1 cellular context compared by ENCODE assay signal in the genomic region with DNA sequence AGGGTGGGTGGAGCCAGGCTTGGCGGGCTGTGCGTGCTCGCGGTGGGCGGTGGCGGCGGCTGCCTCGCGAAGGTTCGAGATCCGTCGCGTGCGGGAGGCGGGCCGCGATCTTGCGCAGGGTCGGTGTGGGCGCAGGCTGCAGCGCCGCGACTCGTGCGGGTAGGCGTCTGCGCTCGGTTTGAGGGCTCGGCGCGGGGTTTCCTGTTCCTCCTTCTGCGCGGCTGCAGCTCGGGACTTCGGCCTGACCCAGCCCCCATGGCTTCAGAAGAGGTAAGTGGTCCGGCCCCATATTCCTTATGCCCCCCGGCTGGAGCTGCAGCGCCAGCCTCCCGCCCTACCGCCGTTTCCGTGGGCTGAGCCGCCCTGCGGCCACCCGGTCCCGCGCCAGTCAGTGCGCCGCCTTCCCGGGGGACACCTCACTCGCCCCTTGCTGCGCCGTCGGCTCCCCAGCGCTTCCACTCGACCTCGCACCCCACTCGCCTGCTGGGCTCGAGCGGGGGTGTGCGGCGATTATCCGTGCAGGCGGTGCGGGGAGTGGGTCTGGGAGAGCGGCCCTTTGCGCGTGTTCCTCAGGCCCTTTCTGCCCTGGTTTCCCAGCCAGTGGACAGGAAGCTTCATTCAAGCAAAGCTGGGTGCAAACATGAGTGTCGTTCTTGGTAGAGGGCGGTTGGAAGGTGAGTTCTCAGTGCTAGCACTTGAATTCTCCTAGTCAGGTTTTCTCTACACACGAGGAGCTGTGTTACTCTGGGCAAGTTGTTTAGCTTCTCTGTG.
A peak's percentile ranks its signal among the peaks of the same experiment; 100 is the strongest.
TF ChIP-seq lines count a peak whose summit lies in the region.

A gene with protein sequence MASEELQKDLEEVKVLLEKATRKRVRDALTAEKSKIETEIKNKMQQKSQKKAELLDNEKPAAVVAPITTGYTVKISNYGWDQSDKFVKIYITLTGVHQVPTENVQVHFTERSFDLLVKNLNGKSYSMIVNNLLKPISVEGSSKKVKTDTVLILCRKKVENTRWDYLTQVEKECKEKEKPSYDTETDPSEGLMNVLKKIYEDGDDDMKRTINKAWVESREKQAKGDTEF (plus strand): TSS at position 22 of the 771 bp plus-strand sequence. CDS start 234 bp downstream, at position 256.

TF ChIP-seq in K562, 482 proteins besides CTCF, POLR2A, EP300 and RAD21 (continued from another document and continues in another):
- TF ChIP-seq, protein P1, sequence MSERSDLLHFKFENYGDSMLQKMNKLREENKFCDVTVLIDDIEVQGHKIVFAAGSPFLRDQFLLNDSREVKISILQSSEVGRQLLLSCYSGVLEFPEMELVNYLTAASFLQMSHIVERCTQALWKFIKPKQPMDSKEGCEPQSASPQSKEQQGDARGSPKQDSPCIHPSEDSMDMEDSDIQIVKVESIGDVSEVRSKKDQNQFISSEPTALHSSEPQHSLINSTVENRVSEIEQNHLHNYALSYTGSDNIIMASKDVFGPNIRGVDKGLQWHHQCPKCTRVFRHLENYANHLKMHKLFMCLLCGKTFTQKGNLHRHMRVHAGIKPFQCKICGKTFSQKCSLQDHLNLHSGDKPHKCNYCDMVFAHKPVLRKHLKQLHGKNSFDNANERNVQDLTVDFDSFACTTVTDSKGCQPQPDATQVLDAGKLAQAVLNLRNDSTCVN (CRISPR knock-in tag; IDR thresholded peaks at IDR 0.05), result no peak
- TF ChIP-seq TSC22D4 (tag; IDR thresholded peaks at IDR 0.05), result no peak
- no peak; the same call in 1 of the 2 replicates for TF ChIP-seq MYC (IDR thresholded peaks at IDR 0.05; ENCODE audit: low read depth, low read length)
- TF ChIP-seq MYC (CRISPR knock-in tag; IDR thresholded peaks at IDR 0.05; ENCODE audit: borderline replicate concordance, low read depth), result peak; percentile 77; the same call in 1 of the 2 replicates
- TF ChIP-seq ZKSCAN1 (IDR thresholded peaks at IDR 0.05; ENCODE audit: low read depth, low read length), result no peak
- TF ChIP-seq, protein P2, sequence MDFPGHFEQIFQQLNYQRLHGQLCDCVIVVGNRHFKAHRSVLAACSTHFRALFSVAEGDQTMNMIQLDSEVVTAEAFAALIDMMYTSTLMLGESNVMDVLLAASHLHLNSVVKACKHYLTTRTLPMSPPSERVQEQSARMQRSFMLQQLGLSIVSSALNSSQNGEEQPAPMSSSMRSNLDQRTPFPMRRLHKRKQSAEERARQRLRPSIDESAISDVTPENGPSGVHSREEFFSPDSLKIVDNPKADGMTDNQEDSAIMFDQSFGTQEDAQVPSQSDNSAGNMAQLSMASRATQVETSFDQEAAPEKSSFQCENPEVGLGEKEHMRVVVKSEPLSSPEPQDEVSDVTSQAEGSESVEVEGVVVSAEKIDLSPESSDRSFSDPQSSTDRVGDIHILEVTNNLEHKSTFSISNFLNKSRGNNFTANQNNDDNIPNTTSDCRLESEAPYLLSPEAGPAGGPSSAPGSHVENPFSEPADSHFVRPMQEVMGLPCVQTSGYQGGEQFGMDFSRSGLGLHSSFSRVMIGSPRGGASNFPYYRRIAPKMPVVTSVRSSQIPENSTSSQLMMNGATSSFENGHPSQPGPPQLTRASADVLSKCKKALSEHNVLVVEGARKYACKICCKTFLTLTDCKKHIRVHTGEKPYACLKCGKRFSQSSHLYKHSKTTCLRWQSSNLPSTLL (IDR thresholded peaks at IDR 0.05), result no peak
- TF ChIP-seq NONO (IDR thresholded peaks at IDR 0.05; ENCODE audit: low read depth in 2 of 2, low read length in 1 of 2), result peak in 1 of 2 experiments; percentile 34; a peak in 1 of 4 replicates
- 0 out of 2 replicates have a peak, but pooled peaks have one; percentile 3 for TF ChIP-seq PHTF2 (CRISPR knock-in tag; IDR thresholded peaks at IDR 0.05)
- no peak for TF ChIP-seq CEBPB (tag; IDR thresholded peaks at IDR 0.05)
- TF ChIP-seq CTBP1 (IDR thresholded peaks at IDR 0.05; ENCODE audit: borderline replicate concordance), result peak; percentile 52
- TF ChIP-seq SLC30A9 (CRISPR knock-in tag; IDR thresholded peaks at IDR 0.05), result no peak
- TF ChIP-seq KDM1A (IDR thresholded peaks at IDR 0.05), result peak in 1 of 2 experiments; percentile 58; a peak in 1 of 4 replicates
- peak; percentile 51; the same call in 1 of the 2 replicates for TF ChIP-seq MXI1 (IDR thresholded peaks at IDR 0.05; ENCODE audit: low read depth, low read length)
- no peak for TF ChIP-seq ZNF699 (CRISPR knock-in tag; IDR thresholded peaks at IDR 0.05; ENCODE audit: insufficient replicate concordance)
- TF ChIP-seq ZNF41 (CRISPR knock-in tag; conservative IDR thresholded peaks at IDR 0.05), result no peak
- TF ChIP-seq EWSR1 (IDR thresholded peaks at IDR 0.05; ENCODE audit: borderline replicate concordance, low read depth, partially characterized antibody), result no peak
- TF ChIP-seq, protein P3, sequence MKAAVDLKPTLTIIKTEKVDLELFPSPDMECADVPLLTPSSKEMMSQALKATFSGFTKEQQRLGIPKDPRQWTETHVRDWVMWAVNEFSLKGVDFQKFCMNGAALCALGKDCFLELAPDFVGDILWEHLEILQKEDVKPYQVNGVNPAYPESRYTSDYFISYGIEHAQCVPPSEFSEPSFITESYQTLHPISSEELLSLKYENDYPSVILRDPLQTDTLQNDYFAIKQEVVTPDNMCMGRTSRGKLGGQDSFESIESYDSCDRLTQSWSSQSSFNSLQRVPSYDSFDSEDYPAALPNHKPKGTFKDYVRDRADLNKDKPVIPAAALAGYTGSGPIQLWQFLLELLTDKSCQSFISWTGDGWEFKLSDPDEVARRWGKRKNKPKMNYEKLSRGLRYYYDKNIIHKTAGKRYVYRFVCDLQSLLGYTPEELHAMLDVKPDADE (conservative IDR thresholded peaks at IDR 0.05; ENCODE audit: control insufficient read depth, low read depth, low read length), result peak; percentile 80; the same call in 1 of the 2 replicates
- no peak for TF ChIP-seq SNRNP70 (optimal IDR thresholded peaks at IDR 0.05; ENCODE audit: low read depth, low read length)
- no peak for TF ChIP-seq FOXK2 (conservative IDR thresholded peaks at IDR 0.05 in 1 of 2, IDR thresholded peaks at IDR 0.05 in 1 of 2; ENCODE audit: low read depth in 2 of 2)
- no peak for TF ChIP-seq ZNF184 (CRISPR knock-in tag; IDR thresholded peaks at IDR 0.05)
- no peak for TF ChIP-seq ZNF551 (CRISPR knock-in tag; IDR thresholded peaks at IDR 0.05)
- TF ChIP-seq ZFP30 (CRISPR knock-in tag; IDR thresholded peaks at IDR 0.05; ENCODE audit: borderline replicate concordance), result no peak
- TF ChIP-seq, protein P4, sequence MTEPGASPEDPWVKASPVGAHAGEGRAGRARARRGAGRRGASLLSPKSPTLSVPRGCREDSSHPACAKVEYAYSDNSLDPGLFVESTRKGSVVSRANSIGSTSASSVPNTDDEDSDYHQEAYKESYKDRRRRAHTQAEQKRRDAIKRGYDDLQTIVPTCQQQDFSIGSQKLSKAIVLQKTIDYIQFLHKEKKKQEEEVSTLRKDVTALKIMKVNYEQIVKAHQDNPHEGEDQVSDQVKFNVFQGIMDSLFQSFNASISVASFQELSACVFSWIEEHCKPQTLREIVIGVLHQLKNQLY (CRISPR knock-in tag; conservative IDR thresholded peaks at IDR 0.05), result 0 out of 4 replicates have a peak, but pooled peaks of 1 of the 2 experiments have one; percentile 17
- TF ChIP-seq, protein P5, sequence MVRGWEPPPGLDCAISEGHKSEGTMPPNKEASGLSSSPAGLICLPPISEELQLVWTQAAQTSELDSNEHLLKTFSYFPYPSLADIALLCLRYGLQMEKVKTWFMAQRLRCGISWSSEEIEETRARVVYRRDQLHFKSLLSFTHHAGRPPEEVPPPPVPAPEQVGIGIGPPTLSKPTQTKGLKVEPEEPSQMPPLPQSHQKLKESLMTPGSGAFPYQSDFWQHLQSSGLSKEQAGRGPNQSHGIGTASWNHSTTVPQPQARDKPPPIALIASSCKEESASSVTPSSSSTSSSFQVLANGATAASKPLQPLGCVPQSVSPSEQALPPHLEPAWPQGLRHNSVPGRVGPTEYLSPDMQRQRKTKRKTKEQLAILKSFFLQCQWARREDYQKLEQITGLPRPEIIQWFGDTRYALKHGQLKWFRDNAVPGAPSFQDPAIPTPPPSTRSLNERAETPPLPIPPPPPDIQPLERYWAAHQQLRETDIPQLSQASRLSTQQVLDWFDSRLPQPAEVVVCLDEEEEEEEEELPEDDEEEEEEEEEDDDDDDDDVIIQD (CRISPR knock-in tag; IDR thresholded peaks at IDR 0.05), result no peak
- TF ChIP-seq, protein P6, sequence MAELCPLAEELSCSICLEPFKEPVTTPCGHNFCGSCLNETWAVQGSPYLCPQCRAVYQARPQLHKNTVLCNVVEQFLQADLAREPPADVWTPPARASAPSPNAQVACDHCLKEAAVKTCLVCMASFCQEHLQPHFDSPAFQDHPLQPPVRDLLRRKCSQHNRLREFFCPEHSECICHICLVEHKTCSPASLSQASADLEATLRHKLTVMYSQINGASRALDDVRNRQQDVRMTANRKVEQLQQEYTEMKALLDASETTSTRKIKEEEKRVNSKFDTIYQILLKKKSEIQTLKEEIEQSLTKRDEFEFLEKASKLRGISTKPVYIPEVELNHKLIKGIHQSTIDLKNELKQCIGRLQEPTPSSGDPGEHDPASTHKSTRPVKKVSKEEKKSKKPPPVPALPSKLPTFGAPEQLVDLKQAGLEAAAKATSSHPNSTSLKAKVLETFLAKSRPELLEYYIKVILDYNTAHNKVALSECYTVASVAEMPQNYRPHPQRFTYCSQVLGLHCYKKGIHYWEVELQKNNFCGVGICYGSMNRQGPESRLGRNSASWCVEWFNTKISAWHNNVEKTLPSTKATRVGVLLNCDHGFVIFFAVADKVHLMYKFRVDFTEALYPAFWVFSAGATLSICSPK (IDR thresholded peaks at IDR 0.05; ENCODE audit: borderline replicate concordance), result no peak
- TF ChIP-seq ZNF253 (CRISPR knock-in tag; conservative IDR thresholded peaks at IDR 0.05), result no peak
- TF ChIP-seq FOXP1 (CRISPR knock-in tag; IDR thresholded peaks at IDR 0.05), result peak; percentile 80
- TF ChIP-seq, protein P7, sequence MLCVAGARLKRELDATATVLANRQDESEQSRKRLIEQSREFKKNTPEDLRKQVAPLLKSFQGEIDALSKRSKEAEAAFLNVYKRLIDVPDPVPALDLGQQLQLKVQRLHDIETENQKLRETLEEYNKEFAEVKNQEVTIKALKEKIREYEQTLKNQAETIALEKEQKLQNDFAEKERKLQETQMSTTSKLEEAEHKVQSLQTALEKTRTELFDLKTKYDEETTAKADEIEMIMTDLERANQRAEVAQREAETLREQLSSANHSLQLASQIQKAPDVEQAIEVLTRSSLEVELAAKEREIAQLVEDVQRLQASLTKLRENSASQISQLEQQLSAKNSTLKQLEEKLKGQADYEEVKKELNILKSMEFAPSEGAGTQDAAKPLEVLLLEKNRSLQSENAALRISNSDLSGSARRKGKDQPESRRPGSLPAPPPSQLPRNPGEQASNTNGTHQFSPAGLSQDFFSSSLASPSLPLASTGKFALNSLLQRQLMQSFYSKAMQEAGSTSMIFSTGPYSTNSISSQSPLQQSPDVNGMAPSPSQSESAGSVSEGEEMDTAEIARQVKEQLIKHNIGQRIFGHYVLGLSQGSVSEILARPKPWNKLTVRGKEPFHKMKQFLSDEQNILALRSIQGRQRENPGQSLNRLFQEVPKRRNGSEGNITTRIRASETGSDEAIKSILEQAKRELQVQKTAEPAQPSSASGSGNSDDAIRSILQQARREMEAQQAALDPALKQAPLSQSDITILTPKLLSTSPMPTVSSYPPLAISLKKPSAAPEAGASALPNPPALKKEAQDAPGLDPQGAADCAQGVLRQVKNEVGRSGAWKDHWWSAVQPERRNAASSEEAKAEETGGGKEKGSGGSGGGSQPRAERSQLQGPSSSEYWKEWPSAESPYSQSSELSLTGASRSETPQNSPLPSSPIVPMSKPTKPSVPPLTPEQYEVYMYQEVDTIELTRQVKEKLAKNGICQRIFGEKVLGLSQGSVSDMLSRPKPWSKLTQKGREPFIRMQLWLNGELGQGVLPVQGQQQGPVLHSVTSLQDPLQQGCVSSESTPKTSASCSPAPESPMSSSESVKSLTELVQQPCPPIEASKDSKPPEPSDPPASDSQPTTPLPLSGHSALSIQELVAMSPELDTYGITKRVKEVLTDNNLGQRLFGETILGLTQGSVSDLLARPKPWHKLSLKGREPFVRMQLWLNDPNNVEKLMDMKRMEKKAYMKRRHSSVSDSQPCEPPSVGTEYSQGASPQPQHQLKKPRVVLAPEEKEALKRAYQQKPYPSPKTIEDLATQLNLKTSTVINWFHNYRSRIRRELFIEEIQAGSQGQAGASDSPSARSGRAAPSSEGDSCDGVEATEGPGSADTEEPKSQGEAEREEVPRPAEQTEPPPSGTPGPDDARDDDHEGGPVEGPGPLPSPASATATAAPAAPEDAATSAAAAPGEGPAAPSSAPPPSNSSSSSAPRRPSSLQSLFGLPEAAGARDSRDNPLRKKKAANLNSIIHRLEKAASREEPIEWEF (CRISPR knock-in tag; IDR thresholded peaks at IDR 0.05), result no peak
- no peak for TF ChIP-seq KAT2B (IDR thresholded peaks at IDR 0.05; ENCODE audit: low read depth, low read length)
- TF ChIP-seq, protein P8, sequence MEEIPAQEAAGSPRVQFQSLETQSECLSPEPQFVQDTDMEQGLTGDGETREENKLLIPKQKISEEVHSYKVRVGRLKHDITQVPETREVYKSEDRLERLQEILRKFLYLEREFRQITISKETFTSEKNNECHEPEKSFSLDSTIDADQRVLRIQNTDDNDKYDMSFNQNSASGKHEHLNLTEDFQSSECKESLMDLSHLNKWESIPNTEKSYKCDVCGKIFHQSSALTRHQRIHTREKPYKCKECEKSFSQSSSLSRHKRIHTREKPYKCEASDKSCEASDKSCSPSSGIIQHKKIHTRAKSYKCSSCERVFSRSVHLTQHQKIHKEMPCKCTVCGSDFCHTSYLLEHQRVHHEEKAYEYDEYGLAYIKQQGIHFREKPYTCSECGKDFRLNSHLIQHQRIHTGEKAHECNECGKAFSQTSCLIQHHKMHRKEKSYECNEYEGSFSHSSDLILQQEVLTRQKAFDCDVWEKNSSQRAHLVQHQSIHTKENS (CRISPR knock-in tag; IDR thresholded peaks at IDR 0.05), result no peak
- TF ChIP-seq NFYB (IDR thresholded peaks at IDR 0.05; ENCODE audit: extremely low read depth, insufficient read length), result no peak
- no peak for TF ChIP-seq CC2D1A (IDR thresholded peaks at IDR 0.05)
- TF ChIP-seq ATF7 (IDR thresholded peaks at IDR 0.05), result no peak
- TF ChIP-seq, protein P9, sequence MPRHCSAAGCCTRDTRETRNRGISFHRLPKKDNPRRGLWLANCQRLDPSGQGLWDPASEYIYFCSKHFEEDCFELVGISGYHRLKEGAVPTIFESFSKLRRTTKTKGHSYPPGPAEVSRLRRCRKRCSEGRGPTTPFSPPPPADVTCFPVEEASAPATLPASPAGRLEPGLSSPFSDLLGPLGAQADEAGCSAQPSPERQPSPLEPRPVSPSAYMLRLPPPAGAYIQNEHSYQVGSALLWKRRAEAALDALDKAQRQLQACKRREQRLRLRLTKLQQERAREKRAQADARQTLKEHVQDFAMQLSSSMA (CRISPR knock-in tag; IDR thresholded peaks at IDR 0.05), result no peak
- TF ChIP-seq, protein P10, sequence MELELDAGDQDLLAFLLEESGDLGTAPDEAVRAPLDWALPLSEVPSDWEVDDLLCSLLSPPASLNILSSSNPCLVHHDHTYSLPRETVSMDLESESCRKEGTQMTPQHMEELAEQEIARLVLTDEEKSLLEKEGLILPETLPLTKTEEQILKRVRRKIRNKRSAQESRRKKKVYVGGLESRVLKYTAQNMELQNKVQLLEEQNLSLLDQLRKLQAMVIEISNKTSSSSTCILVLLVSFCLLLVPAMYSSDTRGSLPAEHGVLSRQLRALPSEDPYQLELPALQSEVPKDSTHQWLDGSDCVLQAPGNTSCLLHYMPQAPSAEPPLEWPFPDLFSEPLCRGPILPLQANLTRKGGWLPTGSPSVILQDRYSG (tag; conservative IDR thresholded peaks at IDR 0.05; ENCODE audit: low read depth), result no peak
- 0 out of 2 replicates have a peak, but pooled peaks have one; percentile 27 for TF ChIP-seq HDAC2 (IDR thresholded peaks at IDR 0.05)
- TF ChIP-seq, protein P11, sequence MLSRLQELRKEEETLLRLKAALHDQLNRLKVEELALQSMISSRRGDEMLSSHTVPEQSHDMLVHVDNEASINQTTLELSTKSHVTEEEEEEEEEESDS (CRISPR knock-in tag; IDR thresholded peaks at IDR 0.05), result no peak
